ENCODE assay signal across 25 cellular contexts in the genomic region with DNA sequence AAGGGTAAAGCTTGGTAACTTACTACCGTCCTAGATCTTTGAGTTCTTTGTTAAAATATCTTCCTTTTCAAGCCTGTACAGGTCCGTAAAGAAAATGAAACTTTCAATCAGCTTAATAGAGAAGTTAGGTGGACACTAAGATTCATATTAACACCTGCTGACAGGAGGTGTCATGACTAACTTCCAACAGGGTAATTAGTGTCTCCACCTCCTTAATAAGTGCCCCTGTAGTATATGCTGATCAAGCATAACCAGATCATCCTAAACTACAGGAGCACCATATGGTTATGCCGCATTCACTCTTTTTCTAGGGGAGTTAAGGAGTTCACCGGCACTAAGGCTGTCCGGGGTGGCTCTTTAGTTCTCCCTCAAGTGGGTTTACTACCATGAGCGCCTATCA.
"Had no signal": no experiment of that assay in that cellular context is flagged by ENCODE, and none has a peak within 500 bp of the region (broad histone marks: within the 10 kb centered on the region; RNA-seq: fewer than 3 reads in every experiment).

No MANE protein-coding gene starts in this region.

- H3K4me3 Mint-ChIP-seq: activated CD4-positive, alpha-beta T cell treated with anti-CD3 and anti-CD28 coated beads, Interleukin-2, amount 10 ng/mL, durations not matched to agents 24 days and 14 days; activated CD8-positive, alpha-beta T cell treated with anti-CD3 and anti-CD28 coated beads, Interleukin-2, amount 10 ng/mL, durations not matched to agents 7 days and 5 days; activated naive CD8-positive, alpha-beta T cell treated with anti-CD3 and anti-CD28 coated beads, Interleukin-2, amount 10 ng/mL, durations not matched to agents 7 days and 5 days; activated T-cell treated with anti-CD3 and anti-CD28 coated beads, Interleukin-2, amount 50 U/mL, for 24 hours; immature natural killer cell; nephron had no signal

- H3K4me3 ChIP-seq: body of pancreas, esophagus muscularis mucosa, gastroesophageal sphincter, heart left ventricle, left ventricle myocardium inferior, thyroid gland had no signal

- H3K27me3 ChIP-seq: body of pancreas, esophagus muscularis mucosa, heart left ventricle, thyroid gland had no signal

- FAIRE-seq: endothelial cell of umbilical vein had no signal

- H3K27me3 Mint-ChIP-seq: activated naive CD8-positive, alpha-beta T cell treated with anti-CD3 and anti-CD28 coated beads, Interleukin-2, amount 10 ng/mL, durations not matched to agents 7 days and 5 days had no signal

- H3K27ac Mint-ChIP-seq: activated CD4-positive, alpha-beta T cell treated with anti-CD3 and anti-CD28 coated beads, Interleukin-2, amount 10 ng/mL, durations not matched to agents 24 days and 14 days; activated CD8-positive, alpha-beta T cell treated with anti-CD3 and anti-CD28 coated beads, Interleukin-2, amount 10 ng/mL, durations not matched to agents 7 days and 5 days; activated naive CD8-positive, alpha-beta T cell treated with anti-CD3 and anti-CD28 coated beads, Interleukin-2, amount 10 ng/mL, durations not matched to agents 7 days and 5 days; activated T-cell treated with anti-CD3 and anti-CD28 coated beads, Interleukin-2, amount 50 U/mL, for 24 hours; activated T-helper 2 cell treated with anti-CD3 and anti-CD28 coated beads, Interferon-gamma antibody, Interleukin-2, Interleukin-4, amounts not matched to agents 10 μg/mL and 5 μg/mL and 100 μg/mL, durations not matched to agents 14 hours and 24 hours and 36 hours; immature natural killer cell; nephron had no signal

- H3K9me3 ChIP-seq: body of pancreas, gastroesophageal sphincter, heart left ventricle, left ventricle myocardium inferior, thyroid gland had no signal

- ATAC-seq: activated CD8-positive, alpha-beta T cell treated with anti-CD3 and anti-CD28 coated beads, Interleukin-2, amount 10 ng/mL, durations not matched to agents 7 days and 5 days; body of pancreas; gastroesophageal sphincter; heart left ventricle had no signal

- H3K36me3 ChIP-seq: esophagus muscularis mucosa, gastroesophageal sphincter, heart left ventricle, left ventricle myocardium inferior, thyroid gland had no signal

- H3K9me3 Mint-ChIP-seq: activated CD4-positive, alpha-beta T cell treated with anti-CD3 and anti-CD28 coated beads, Interleukin-2, amount 10 ng/mL, durations not matched to agents 24 days and 14 days; activated naive CD8-positive, alpha-beta T cell treated with anti-CD3 and anti-CD28 coated beads, Interleukin-2, amount 10 ng/mL, durations not matched to agents 7 days and 5 days; activated T-cell treated with anti-CD3 and anti-CD28 coated beads, Interleukin-2, amount 50 U/mL, for 24 hours; activated T-helper 2 cell treated with anti-CD3 and anti-CD28 coated beads, Interferon-gamma antibody, Interleukin-2, Interleukin-4, amounts not matched to agents 10 μg/mL and 5 μg/mL and 100 μg/mL, durations not matched to agents 14 hours and 24 hours and 36 hours; nephron had no signal

- H3K36me3 Mint-ChIP-seq: activated naive CD8-positive, alpha-beta T cell treated with anti-CD3 and anti-CD28 coated beads, Interleukin-2, amount 10 ng/mL, durations not matched to agents 7 days and 5 days; immature natural killer cell had no signal

- DNase-seq: activated CD4-positive, alpha-beta T cell treated with anti-CD3 and anti-CD28 coated beads, Interleukin-2, amount 10 ng/mL, durations not matched to agents 24 days and 14 days; activated CD8-positive, alpha-beta T cell treated with anti-CD3 and anti-CD28 coated beads, Interleukin-2, amount 10 ng/mL, durations not matched to agents 7 days and 5 days; activated naive CD4-positive, alpha-beta T cell treated with Interleukin-2 at 50 U/mL for 16 hours; activated naive CD8-positive, alpha-beta T cell treated with anti-CD3 and anti-CD28 coated beads, Interleukin-2, amount 10 ng/mL, durations not matched to agents 7 days and 5 days; activated T-cell treated with anti-CD3 and anti-CD28 coated beads, Interleukin-2, amount 50 U/mL, for 24 hours; body of pancreas; dermis blood vessel endothelial cell; effector memory CD4-positive, alpha-beta T cell; heart left ventricle; immature natural killer cell; kidney glomerular epithelial cell; left ventricle myocardium inferior; mammary epithelial cell; midbrain; occipital lobe; posterior cingulate gyrus; retina; stimulated activated CD4-positive, alpha-beta T cell treated with anti-CD3 and anti-CD28 coated beads, Interleukin-2, amount 100 ng/mL, for 24 hours; stimulated activated naive CD4-positive, alpha-beta T cell treated with Interleukin-2 at 50 U/mL for 16 hours; thyroid gland had no signal

- H3K27ac ChIP-seq: body of pancreas, esophagus muscularis mucosa, gastroesophageal sphincter, heart left ventricle, left ventricle myocardium inferior, thyroid gland had no signal
